Comparison of ENCODE assay signal across 24 cellular contexts in the genomic region with DNA sequence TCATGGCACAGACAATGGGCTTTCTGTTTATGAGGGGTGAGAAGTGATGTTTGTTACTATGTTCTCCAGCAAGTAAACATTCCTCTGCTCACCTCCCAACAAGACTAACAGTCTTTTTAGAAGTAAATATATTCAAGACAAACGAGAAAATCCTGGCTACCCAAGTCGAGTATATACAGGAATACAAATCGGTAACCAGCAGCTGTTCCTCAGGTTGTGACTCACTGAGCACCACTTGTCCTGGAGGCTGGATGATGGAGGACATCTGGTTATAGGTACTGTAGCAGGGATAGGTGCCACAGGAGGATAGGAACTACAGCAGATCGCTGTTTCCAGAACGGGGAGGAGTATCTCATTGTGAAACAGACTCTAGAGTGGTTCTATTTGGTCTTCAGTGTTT. TPM values are rescaled to one million over a fixed set of nuclear protein-coding genes. Genes with fewer than 3 reads are reported as not detected.
DNase-seq lines count a peak whose midpoint lies in the region; ATAC-seq, FAIRE-seq and TF ChIP-seq lines count a peak whose summit lies in the region.
"Had no signal": no experiment of that assay in that cellular context is flagged by ENCODE, and none has a peak within 500 bp of the region (broad histone marks: within the 10 kb centered on the region; RNA-seq: fewer than 3 reads in every experiment).

No MANE protein-coding gene starts in this region.

- CTCF ChIA-PET in activated CD8-positive, alpha-beta T cell treated with anti-CD3 and anti-CD28 coated beads for 36 hours (lab: Charles Lee), result no interaction called here
- CTCF ChIA-PET in activated CD8-positive, alpha-beta T cell treated with anti-CD3 and anti-CD28 coated beads, Interleukin-2, amount 10 ng/mL, durations not matched to agents 7 days and 5 days (lab: Charles Lee), result no interaction called here
- CTCF ChIA-PET in Caco-2 (lab: Charles Lee), result no interaction called here
- CTCF ChIA-PET in K562 (lab: Yijun Ruan, JAX; ENCODE audit: low intra/inter-chr PET ratio), result no interaction called here
- CTCF ChIA-PET in activated naive CD4-positive, alpha-beta T cell treated with anti-CD3 and anti-CD28 coated beads, Interleukin-2, amount 10 ng/mL, durations not matched to agents 7 days and 5 days (lab: Charles Lee), result no interaction called here

- peaks cover 35% of the 10 kb centered on the region for H3K36me3 Mint-ChIP-seq in activated CD8-positive, alpha-beta T cell treated with anti-CD3 and anti-CD28 coated beads for 36 hours (ENCODE audit: low read depth)
- peaks cover 57% of the 10 kb centered on the region for H3K36me3 Mint-ChIP-seq in activated CD8-positive, alpha-beta T cell treated with anti-CD3 and anti-CD28 coated beads, Interleukin-2, amount 10 ng/mL, durations not matched to agents 7 days and 5 days (ENCODE audit: low read depth)
- H3K36me3 Mint-ChIP-seq in Caco-2 (ENCODE audit: insufficient read depth, unreplicated experiment), result peaks cover 64% of the 10 kb centered on the region
- H3K36me3 Mint-ChIP-seq in activated naive CD4-positive, alpha-beta T cell treated with anti-CD3 and anti-CD28 coated beads, Interleukin-2, amount 10 ng/mL, durations not matched to agents 7 days and 5 days, result peaks cover 34% of the 10 kb centered on the region

- H3K9ac ChIP-seq in K562 (ENCODE audit: insufficient read depth in 1 of 2, low read depth in 2 of 2, low read length in 2 of 2), result no peak overlapping the region
- H3K9ac ChIP-seq: BLaER1 had no signal

- in situ Hi-C loops in K562 (cut with MboI), result no loop called here

- intact Hi-C loops in activated CD8-positive, alpha-beta T cell treated with anti-CD3 and anti-CD28 coated beads for 36 hours (cut with micrococcal nuclease), result loop anchor here (10.0 kb wide), 1 partner anchor 148 kb away; the partner anchor contains the start of gene AOC2
- intact Hi-C loops in Caco-2 (cut with micrococcal nuclease; ENCODE audit: unreplicated experiment) (no loop called here), K562 (cut with micrococcal nuclease) (no loop called here), prostate gland (cut with DNase I) (no loop called here)

- DNase-seq in activated CD8-positive, alpha-beta T cell treated with anti-CD3 and anti-CD28 coated beads for 36 hours, result no peak
- DNase-seq in activated CD8-positive, alpha-beta T cell treated with anti-CD3 and anti-CD28 coated beads, Interleukin-2, amount 10 ng/mL, durations not matched to agents 7 days and 5 days, result no peak
- DNase-seq in Caco-2 (no peak), K562 (ENCODE audit: extremely low read depth in 1 of 4, low spot score in 3 of 4) (no peak), prostate gland (ENCODE audit: low spot score) (peak; percentile 36), GOT3 (lab: John Stamatoyannopoulos, UW) (no peak)
- no peak for DNase-seq in activated naive CD4-positive, alpha-beta T cell treated with anti-CD3 and anti-CD28 coated beads, Interleukin-2, amount 10 ng/mL, durations not matched to agents 7 days and 5 days
- DNase-seq: CD4-positive, CD25-positive, alpha-beta regulatory T cell; COR-L47; DND-41; H7; KG1; MM.1S; NCI-H1092; NCI-H1417 treated with DMSO at 0.1 percent for 48 hours; NCI-H1694 treated with DMSO at 0.1 percent for 48 hours; NCI-H2081; NCI-H2227 treated with DMSO at 0.1 percent for 48 hours; NCI-H526 treated with DMSO at 0.1 percent for 48 hours; PC-9; RPMI8226; SHP77 had no signal

- no peak for TF ChIP-seq EP300 in K562 (IDR thresholded peaks at IDR 0.05; ENCODE audit: low read length)

- H3K36me3 ChIP-seq in Caco-2 (ENCODE audit: control insufficient read depth, insufficient read depth, low read length) (peaks cover 10% of the 10 kb centered on the region), K562 (ENCODE audit: control insufficient read depth, insufficient read depth, low read length) (peaks cover 63% of the 10 kb centered on the region), prostate gland (peaks cover 13 to 29% of the 10 kb centered on the region in 2 donors)

- FAIRE-seq in K562 (lab: Jason Lieb, UNC), result no peak
- FAIRE-seq: GM19239 had no signal

- ATAC-seq in activated CD8-positive, alpha-beta T cell treated with anti-CD3 and anti-CD28 coated beads for 36 hours, result no peak
- ATAC-seq in activated CD8-positive, alpha-beta T cell treated with anti-CD3 and anti-CD28 coated beads, Interleukin-2, amount 10 ng/mL, durations not matched to agents 7 days and 5 days, result no peak
- no peak for ATAC-seq in K562

- no peak overlapping the region for H3K4me3 Mint-ChIP-seq in activated CD8-positive, alpha-beta T cell treated with anti-CD3 and anti-CD28 coated beads for 36 hours
- H3K4me3 Mint-ChIP-seq in activated CD8-positive, alpha-beta T cell treated with anti-CD3 and anti-CD28 coated beads, Interleukin-2, amount 10 ng/mL, durations not matched to agents 7 days and 5 days, result no peak overlapping the region
- H3K4me3 Mint-ChIP-seq in Caco-2 (ENCODE audit: unreplicated experiment), result no peak overlapping the region
- H3K4me3 Mint-ChIP-seq in activated naive CD4-positive, alpha-beta T cell treated with anti-CD3 and anti-CD28 coated beads, Interleukin-2, amount 10 ng/mL, durations not matched to agents 7 days and 5 days, result no peak overlapping the region
- H3K4me3 Mint-ChIP-seq: CD4-positive, CD25-positive, alpha-beta regulatory T cell had no signal

- POLR2A ChIA-PET in activated CD8-positive, alpha-beta T cell treated with anti-CD3 and anti-CD28 coated beads for 36 hours (lab: Charles Lee), result interaction anchor here (0.8 kb wide), 1 partner anchor 11 kb away, joined by 3 read pairs; no protein-coding TSS in a partner anchor
- POLR2A ChIA-PET in activated CD8-positive, alpha-beta T cell treated with anti-CD3 and anti-CD28 coated beads, Interleukin-2, amount 10 ng/mL, durations not matched to agents 7 days and 5 days (lab: Charles Lee), result interaction anchor here (0.6 kb wide), 1 partner anchor 179 kb away, joined by 3 read pairs; no protein-coding TSS in a partner anchor
- POLR2A ChIA-PET in Caco-2 (lab: Charles Lee), result no interaction called here
- POLR2A ChIA-PET in K562 (lab: Yijun Ruan, JAX), result interaction anchor here (0.6 to 2.2 kb wide), 5 partner anchors 7 to 323 kb away, joined by 3 to 6 read pairs (median 3); no protein-coding TSS in a partner anchor

- TSS peak; percentile 23 for BruUV-seq in Caco-2 (replicated peaks; lab: Mats Ljungman, UMichigan)
- TSS peak; percentile 21 for BruUV-seq in K562 (replicated peaks; lab: Mats Ljungman, UMichigan)

- no peak overlapping the region for H3K27ac ChIP-seq in K562 (ENCODE audit: extremely low read depth, low read depth, low read length)
- H3K27ac ChIP-seq in prostate gland, result peak overlapping the region in 1 of 2 donors; percentile 57
- H3K27ac ChIP-seq: BLaER1, PC-9 had no signal

- 55% methylated on average over 5 of the region's 5 CpGs for WGBS in K562 (ENCODE audit: insufficient coverage, low coverage, missing lambda C conversion rate)
- WGBS in prostate gland, result 72% methylated on average over 5 of the region's 5 CpGs

- H3K9me3 Mint-ChIP-seq in activated CD8-positive, alpha-beta T cell treated with anti-CD3 and anti-CD28 coated beads for 36 hours, result no peaks in the 10 kb centered on the region
- no peaks in the 10 kb centered on the region for H3K9me3 Mint-ChIP-seq in activated CD8-positive, alpha-beta T cell treated with anti-CD3 and anti-CD28 coated beads, Interleukin-2, amount 10 ng/mL, durations not matched to agents 7 days and 5 days (ENCODE audit: insufficient read depth)
- no peaks in the 10 kb centered on the region for H3K9me3 Mint-ChIP-seq in Caco-2 (ENCODE audit: unreplicated experiment)
- H3K9me3 Mint-ChIP-seq in activated naive CD4-positive, alpha-beta T cell treated with anti-CD3 and anti-CD28 coated beads, Interleukin-2, amount 10 ng/mL, durations not matched to agents 7 days and 5 days, result no peaks in the 10 kb centered on the region
- H3K9me3 Mint-ChIP-seq: CD4-positive, CD25-positive, alpha-beta regulatory T cell had no signal

- TF ChIP-seq CTCF in activated CD8-positive, alpha-beta T cell treated with anti-CD3 and anti-CD28 coated beads for 36 hours (IDR thresholded peaks at IDR 0.05), result no peak
- TF ChIP-seq CTCF in Caco-2 (IDR thresholded peaks at IDR 0.05; ENCODE audit: insufficient read depth in 1 of 2, low read depth in 1 of 2, low read length in 1 of 2, severe bottlenecking in 1 of 2, unreplicated experiment in 1 of 2), result no peak
- no peak for TF ChIP-seq CTCF in K562 (IDR thresholded peaks at IDR 0.05 in 2 of 3, conservative IDR thresholded peaks at IDR 0.05 in 1 of 3; ENCODE audit: insufficient read depth in 2 of 3, low read depth in 1 of 3, low read length in 3 of 3)
- TF ChIP-seq CTCF in prostate gland (IDR thresholded peaks at IDR 0.05), result no peak

- peak overlapping the region; percentile 64 for H3K27ac Mint-ChIP-seq in activated CD8-positive, alpha-beta T cell treated with anti-CD3 and anti-CD28 coated beads for 36 hours
- no peak overlapping the region for H3K27ac Mint-ChIP-seq in activated CD8-positive, alpha-beta T cell treated with anti-CD3 and anti-CD28 coated beads, Interleukin-2, amount 10 ng/mL, durations not matched to agents 7 days and 5 days
- H3K27ac Mint-ChIP-seq in Caco-2 (ENCODE audit: unreplicated experiment), result no peak overlapping the region
- no peak overlapping the region for H3K27ac Mint-ChIP-seq in activated naive CD4-positive, alpha-beta T cell treated with anti-CD3 and anti-CD28 coated beads, Interleukin-2, amount 10 ng/mL, durations not matched to agents 7 days and 5 days

- no peaks in the 10 kb centered on the region for H3K27me3 Mint-ChIP-seq in activated CD8-positive, alpha-beta T cell treated with anti-CD3 and anti-CD28 coated beads for 36 hours
- no peaks in the 10 kb centered on the region for H3K27me3 Mint-ChIP-seq in activated CD8-positive, alpha-beta T cell treated with anti-CD3 and anti-CD28 coated beads, Interleukin-2, amount 10 ng/mL, durations not matched to agents 7 days and 5 days (ENCODE audit: low read depth)
- H3K27me3 Mint-ChIP-seq in Caco-2 (ENCODE audit: insufficient read depth, unreplicated experiment), result no peaks in the 10 kb centered on the region
- H3K27me3 Mint-ChIP-seq in activated naive CD4-positive, alpha-beta T cell treated with anti-CD3 and anti-CD28 coated beads, Interleukin-2, amount 10 ng/mL, durations not matched to agents 7 days and 5 days, result no peaks in the 10 kb centered on the region

- H3K9me1 ChIP-seq in K562 (ENCODE audit: control insufficient read depth, insufficient read depth, low read length), result no peaks in the 10 kb centered on the region

- H3K27me3 ChIP-seq in Caco-2 (replicated peaks; ENCODE audit: control insufficient read depth, insufficient read depth, low read length), result no peaks in the 10 kb centered on the region
- H3K27me3 ChIP-seq in K562 (ENCODE audit: control insufficient read depth in 2 of 2, insufficient read depth in 2 of 2, low read length in 2 of 2), result no peaks in the 10 kb centered on the region
- H3K27me3 ChIP-seq in prostate gland (replicated peaks; ENCODE audit: insufficient read depth), result no peaks in the 10 kb centered on the region
- H3K27me3 ChIP-seq: BLaER1 had no signal

- H4K20me1 ChIP-seq in K562 (replicated peaks; ENCODE audit: control insufficient read depth, insufficient read depth, low read length), result no peaks in the 10 kb centered on the region

- H3K4me2 ChIP-seq in K562 (ENCODE audit: insufficient read depth, low read length), result no peak overlapping the region
- H3K4me2 ChIP-seq: BLaER1, PC-9 had no signal

- TF ChIP-seq RAD21 in K562 (CRISPR knock-in tag; conservative IDR thresholded peaks at IDR 0.05 in 1 of 2, IDR thresholded peaks at IDR 0.05 in 1 of 2), result no peak

- H3K4me1 ChIP-seq in Caco-2, result peaks cover 8% of the 10 kb centered on the region; the same call in 1 of the 2 replicates
- peaks cover 0 to 8% of the 10 kb centered on the region in 2 experiments; a peak in 2 of 5 replicates for H3K4me1 ChIP-seq in K562 (replicated peaks in 1 of 2; ENCODE audit: control insufficient read depth in 2 of 2, insufficient read depth in 2 of 2, low read length in 2 of 2)
- peaks cover 5% of the 10 kb centered on the region for H3K4me1 ChIP-seq in prostate gland (replicated peaks)

- no peaks in the 10 kb centered on the region for H3K79me2 ChIP-seq in K562 (ENCODE audit: control insufficient read depth, insufficient read depth, low read length)

- no peak overlapping the region for H2AFZ ChIP-seq in K562 (ENCODE audit: low read depth, low read length)
- H2AFZ ChIP-seq: PC-9 had no signal

- H3K4me3 ChIP-seq in Caco-2 (ENCODE audit: low read depth, low read length), result no peak overlapping the region
- no peak overlapping the region for H3K4me3 ChIP-seq in K562
- H3K4me3 ChIP-seq in prostate gland, result no peak overlapping the region
- H3K4me3 ChIP-seq: BLaER1, PC-9 had no signal

- TF ChIP-seq POLR2A in K562 (conservative IDR thresholded peaks at IDR 0.05), result no peak
- no peak for TF ChIP-seq POLR2A in prostate gland (IDR thresholded peaks at IDR 0.05)

- H3K4me1 Mint-ChIP-seq in activated CD8-positive, alpha-beta T cell treated with anti-CD3 and anti-CD28 coated beads for 36 hours (ENCODE audit: low read depth), result peaks cover 8% of the 10 kb centered on the region
- H3K4me1 Mint-ChIP-seq in activated CD8-positive, alpha-beta T cell treated with anti-CD3 and anti-CD28 coated beads, Interleukin-2, amount 10 ng/mL, durations not matched to agents 7 days and 5 days (ENCODE audit: low read depth), result peaks cover 10% of the 10 kb centered on the region
- peaks cover 9% of the 10 kb centered on the region for H3K4me1 Mint-ChIP-seq in Caco-2 (ENCODE audit: low read depth, unreplicated experiment)
- peaks cover 8% of the 10 kb centered on the region for H3K4me1 Mint-ChIP-seq in activated naive CD4-positive, alpha-beta T cell treated with anti-CD3 and anti-CD28 coated beads, Interleukin-2, amount 10 ng/mL, durations not matched to agents 7 days and 5 days

- H3K9me3 ChIP-seq in Caco-2 (no peaks in the 10 kb centered on the region), K562 (replicated peaks; ENCODE audit: control insufficient read depth, insufficient read depth, low read depth, low read length) (no peaks in the 10 kb centered on the region), prostate gland (no peaks in the 10 kb centered on the region)
- H3K9me3 ChIP-seq: BLaER1 had no signal

RNA-seq across cellular contexts. Expression of gene RPL27, which starts 5.3 kb away (rescaled TPM):
- total RNA-seq in activated CD8-positive, alpha-beta T cell treated with anti-CD3 and anti-CD28 coated beads for 36 hours, result 1,000 to 10,000 TPM; 1,640 to 1,647 TPM
- total RNA-seq in activated CD8-positive, alpha-beta T cell treated with anti-CD3 and anti-CD28 coated beads, Interleukin-2, amount 10 ng/mL, durations not matched to agents 7 days and 5 days, result 100 to 1,000 TPM; 949 to 980 TPM
- total RNA-seq in Caco-2 (2022) (1,565 and 1,613 TPM in 2 replicates), K562 (2014; rRNA removed) (2,067 and 2,551 TPM in 2 replicates), K562 (2014; rRNA removed; fragmentation: Illumina TruSeq; extraction: Trizol) (2,142 and 2,848 TPM in 2 replicates), K562 (2015; rRNA removed; fragmentation: Illumina TruSeq; extraction: Trizol) (2,702 and 3,023 TPM in 2 replicates), K562 (2021) (1,539 and 1,728 TPM in 2 replicates), prostate gland (1,000 to 10,000 TPM in 1 of 2 donors, 100 to 1,000 TPM in 1; 571 to 1,082 TPM)
- 253 and 412 TPM in 2 replicates for total RNA-seq in K562 (2011; cell fraction: chromatin; rRNA removed; ENCODE audit: low replicate concordance)
- 1,095 and 1,098 TPM in 2 replicates for total RNA-seq in K562 (2011; cell fraction: nucleolus; rRNA removed)
- total RNA-seq in K562 (2011; cell fraction: nucleoplasm; rRNA removed), result 971 and 1,742 TPM in 2 replicates
- polyA plus RNA-seq in K562 (2011; rRNA removed) (5,002 and 6,155 TPM in 2 replicates), K562 (2014; fragmentation: Illumina TruSeq; extraction: Trizol) (4,115 and 4,591 TPM in 2 replicates), K562 (2014; fragmentation: Nextera tagmentation; extraction: Ambion mirVana) (1,000 to 10,000 TPM; 3,710 to 4,120 TPM), K562 (2014; rRNA removed) (3,174 and 4,926 TPM in 2 replicates)
- polyA plus RNA-seq in K562 (2011; cell fraction: cytosol; rRNA removed), result 2,939 and 4,172 TPM in 2 replicates
- 1,268 and 1,390 TPM in 2 replicates for polyA plus RNA-seq in K562 (2011; cell fraction: nucleus; rRNA removed)
- polyA plus RNA-seq in K562 (2012), result 3,200 and 4,932 TPM in 2 replicates
- 945 and 1,386 TPM in 2 replicates for polyA minus RNA-seq in K562 (2011; rRNA and poly(A)+ RNA removed)
- polyA minus RNA-seq in K562 (2011; cell fraction: cytosol; rRNA and poly(A)+ RNA removed), result 577 and 776 TPM in 2 replicates
- polyA minus RNA-seq in K562 (2011; cell fraction: nucleus; rRNA and poly(A)+ RNA removed), result 198 and 385 TPM in 2 replicates

RNA-seq across cellular contexts. Expression of gene RUNDC1, which starts 12.5 kb away (rescaled TPM):
- 10 to 100 TPM; 16.1 to 17.0 TPM for total RNA-seq in activated CD8-positive, alpha-beta T cell treated with anti-CD3 and anti-CD28 coated beads for 36 hours
- total RNA-seq in activated CD8-positive, alpha-beta T cell treated with anti-CD3 and anti-CD28 coated beads, Interleukin-2, amount 10 ng/mL, durations not matched to agents 7 days and 5 days, result 10 to 100 TPM; 16.2 to 16.8 TPM
- total RNA-seq in Caco-2 (2022) (17.6 and 18.2 TPM in 2 replicates), K562 (2014; rRNA removed) (9.4 and 12.0 TPM in 2 replicates), K562 (2014; rRNA removed; fragmentation: Illumina TruSeq; extraction: Trizol) (6.3 and 6.6 TPM in 2 replicates), K562 (2015; rRNA removed; fragmentation: Illumina TruSeq; extraction: Trizol) (9.0 and 9.4 TPM in 2 replicates), K562 (2021) (11.1 and 12.5 TPM in 2 replicates), prostate gland (10 to 100 TPM; 26.7 to 28.5 TPM)
- 45.7 and 57.8 TPM in 2 replicates for total RNA-seq in K562 (2011; cell fraction: chromatin; rRNA removed; ENCODE audit: low replicate concordance)
- 36.1 and 40.2 TPM in 2 replicates for total RNA-seq in K562 (2011; cell fraction: nucleolus; rRNA removed)
- 40.8 and 43.7 TPM in 2 replicates for total RNA-seq in K562 (2011; cell fraction: nucleoplasm; rRNA removed)
- polyA plus RNA-seq in K562 (2011; rRNA removed) (8.1 and 10.5 TPM in 2 replicates), K562 (2014; fragmentation: Illumina TruSeq; extraction: Trizol) (10.5 and 12.6 TPM in 2 replicates), K562 (2014; fragmentation: Nextera tagmentation; extraction: Ambion mirVana) (1 to 10 TPM; 3.4 to 3.6 TPM), K562 (2014; rRNA removed) (8.3 and 8.8 TPM in 2 replicates)
- polyA plus RNA-seq in K562 (2011; cell fraction: cytosol; rRNA removed), result 5.6 and 8.2 TPM in 2 replicates
- polyA plus RNA-seq in K562 (2011; cell fraction: nucleus; rRNA removed), result 7.3 and 11.3 TPM in 2 replicates
- polyA plus RNA-seq in K562 (2012), result 10.6 and 11.1 TPM in 2 replicates
- 12.3 and 18.9 TPM in 2 replicates for polyA minus RNA-seq in K562 (2011; rRNA and poly(A)+ RNA removed)
- polyA minus RNA-seq in K562 (2011; cell fraction: cytosol; rRNA and poly(A)+ RNA removed), result 4.2 and 8.2 TPM in 2 replicates
- 5.3 and 8.8 TPM in 2 replicates for polyA minus RNA-seq in K562 (2011; cell fraction: nucleus; rRNA and poly(A)+ RNA removed)

RNA-seq across cellular contexts. Expression of gene PTGES3L, which starts 13.0 kb away (rescaled TPM):
- total RNA-seq in activated CD8-positive, alpha-beta T cell treated with anti-CD3 and anti-CD28 coated beads for 36 hours, result 1 to 10 TPM; 2.2 to 2.8 TPM
- under 1 TPM; 0.37 to 0.86 TPM for total RNA-seq in activated CD8-positive, alpha-beta T cell treated with anti-CD3 and anti-CD28 coated beads, Interleukin-2, amount 10 ng/mL, durations not matched to agents 7 days and 5 days
- total RNA-seq in Caco-2 (2022) (1.1 and 1.2 TPM in 2 replicates), K562 (2014; rRNA removed) (6.0 and 12.2 TPM in 2 replicates), K562 (2014; rRNA removed; fragmentation: Illumina TruSeq; extraction: Trizol) (8.8 and 9.0 TPM in 2 replicates), K562 (2015; rRNA removed; fragmentation: Illumina TruSeq; extraction: Trizol) (6.8 and 7.8 TPM in 2 replicates), K562 (2021) (8.2 and 9.6 TPM in 2 replicates), prostate gland (1 to 10 TPM; 3.4 to 3.9 TPM)
- 29.7 and 49.0 TPM in 2 replicates for total RNA-seq in K562 (2011; cell fraction: chromatin; rRNA removed; ENCODE audit: low replicate concordance)
- 21.0 and 22.5 TPM in 2 replicates for total RNA-seq in K562 (2011; cell fraction: nucleolus; rRNA removed)
- 22.1 and 38.2 TPM in 2 replicates for total RNA-seq in K562 (2011; cell fraction: nucleoplasm; rRNA removed)
- polyA plus RNA-seq in K562 (2011; rRNA removed) (5.5 and 7.7 TPM in 2 replicates), K562 (2014; fragmentation: Illumina TruSeq; extraction: Trizol) (11.8 and 12.1 TPM in 2 replicates), K562 (2014; fragmentation: Nextera tagmentation; extraction: Ambion mirVana) (10 to 100 TPM; 11.5 to 16.0 TPM), K562 (2014; rRNA removed) (10.9 and 14.5 TPM in 2 replicates)
- polyA plus RNA-seq in K562 (2011; cell fraction: cytosol; rRNA removed), result 5.1 and 7.1 TPM in 2 replicates
- 8.0 and 9.9 TPM in 2 replicates for polyA plus RNA-seq in K562 (2011; cell fraction: nucleus; rRNA removed)
- polyA plus RNA-seq in K562 (2012), result 10.0 and 17.2 TPM in 2 replicates
- polyA minus RNA-seq in K562 (2011; rRNA and poly(A)+ RNA removed), result 5.8 and 9.6 TPM in 2 replicates
- 3.7 and 6.1 TPM in 2 replicates for polyA minus RNA-seq in K562 (2011; cell fraction: cytosol; rRNA and poly(A)+ RNA removed)
- polyA minus RNA-seq in K562 (2011; cell fraction: nucleus; rRNA and poly(A)+ RNA removed), result 6.6 and 7.0 TPM in 2 replicates
- polyA plus RNA-seq: CD4-positive, CD25-positive, alpha-beta regulatory T cell had no signal

RNA-seq across cellular contexts. Expression of gene IFI35, which starts 13.7 kb away (rescaled TPM):
- 10 to 100 TPM; 33.4 to 35.8 TPM for total RNA-seq in activated CD8-positive, alpha-beta T cell treated with anti-CD3 and anti-CD28 coated beads for 36 hours
- total RNA-seq in activated CD8-positive, alpha-beta T cell treated with anti-CD3 and anti-CD28 coated beads, Interleukin-2, amount 10 ng/mL, durations not matched to agents 7 days and 5 days, result 100 to 1,000 TPM; 107 to 110 TPM
- total RNA-seq in Caco-2 (2022), result 9.4 and 10.2 TPM in 2 replicates
- 4.9 and 13.4 TPM in 2 replicates for total RNA-seq in K562 (2011; cell fraction: chromatin; rRNA removed; ENCODE audit: low replicate concordance)
- total RNA-seq in K562 (2011; cell fraction: nucleolus; rRNA removed), result 12.0 and 15.2 TPM in 2 replicates
- total RNA-seq in K562 (2011; cell fraction: nucleoplasm; rRNA removed), result 8.1 and 8.3 TPM in 2 replicates
- 11.7 and 13.9 TPM in 2 replicates for total RNA-seq in K562 (2014; rRNA removed)
- total RNA-seq in K562 (2014; rRNA removed; fragmentation: Illumina TruSeq; extraction: Trizol), result 3.9 and 4.7 TPM in 2 replicates
- total RNA-seq in K562 (2015; rRNA removed; fragmentation: Illumina TruSeq; extraction: Trizol), result 8.4 and 9.4 TPM in 2 replicates
- 10.6 TPM in 2 replicates for total RNA-seq in K562 (2021)
- polyA plus RNA-seq in K562 (2011; rRNA removed), result 5.3 and 7.5 TPM in 2 replicates
- 8.4 and 15.8 TPM in 2 replicates for polyA plus RNA-seq in K562 (2011; cell fraction: cytosol; rRNA removed)
- 8.6 and 12.3 TPM in 2 replicates for polyA plus RNA-seq in K562 (2011; cell fraction: nucleus; rRNA removed)
- polyA plus RNA-seq in K562 (2012), result 16.2 and 33.1 TPM in 2 replicates
- 11.3 TPM in 2 replicates for polyA plus RNA-seq in K562 (2014; fragmentation: Illumina TruSeq; extraction: Trizol)
- 10 to 100 TPM in 1 of 2 experiments, 1 to 10 TPM in 1; 4.4 to 10.2 TPM for polyA plus RNA-seq in K562 (2014; fragmentation: Nextera tagmentation; extraction: Ambion mirVana)
- polyA plus RNA-seq in K562 (2014; rRNA removed), result 12.0 and 13.1 TPM in 2 replicates
- 2.5 and 4.1 TPM in 2 replicates for polyA minus RNA-seq in K562 (2011; rRNA and poly(A)+ RNA removed)
- 2.3 and 3.0 TPM in 2 replicates for polyA minus RNA-seq in K562 (2011; cell fraction: cytosol; rRNA and poly(A)+ RNA removed)
- polyA minus RNA-seq in K562 (2011; cell fraction: nucleus; rRNA and poly(A)+ RNA removed), result 3.2 and 3.3 TPM in 2 replicates
- total RNA-seq in prostate gland, result 10 to 100 TPM; 35.6 to 40.1 TPM

RNA-seq across cellular contexts. Expression of gene AARSD1, which starts 28.6 kb away (rescaled TPM):
- total RNA-seq in activated CD8-positive, alpha-beta T cell treated with anti-CD3 and anti-CD28 coated beads for 36 hours, result 10 to 100 TPM; 54.3 to 57.5 TPM
- 10 to 100 TPM; 37.6 to 38.3 TPM for total RNA-seq in activated CD8-positive, alpha-beta T cell treated with anti-CD3 and anti-CD28 coated beads, Interleukin-2, amount 10 ng/mL, durations not matched to agents 7 days and 5 days
- 69.0 and 76.2 TPM in 2 replicates for total RNA-seq in Caco-2 (2022)
- 277 and 420 TPM in 2 replicates for total RNA-seq in K562 (2011; cell fraction: chromatin; rRNA removed; ENCODE audit: low replicate concordance)
- 213 and 237 TPM in 2 replicates for total RNA-seq in K562 (2011; cell fraction: nucleolus; rRNA removed)
- total RNA-seq in K562 (2011; cell fraction: nucleoplasm; rRNA removed), result 221 and 229 TPM in 2 replicates
- 65.3 and 68.6 TPM in 2 replicates for total RNA-seq in K562 (2014; rRNA removed)
- total RNA-seq in K562 (2014; rRNA removed; fragmentation: Illumina TruSeq; extraction: Trizol), result 57.8 and 61.9 TPM in 2 replicates
- 56.9 and 57.4 TPM in 2 replicates for total RNA-seq in K562 (2015; rRNA removed; fragmentation: Illumina TruSeq; extraction: Trizol)
- total RNA-seq in K562 (2021), result 56.8 and 60.7 TPM in 2 replicates
- polyA plus RNA-seq in K562 (2011; rRNA removed), result 58.1 and 98.5 TPM in 2 replicates
- 45.3 and 56.2 TPM in 2 replicates for polyA plus RNA-seq in K562 (2011; cell fraction: cytosol; rRNA removed)
- polyA plus RNA-seq in K562 (2011; cell fraction: nucleus; rRNA removed), result 109 and 138 TPM in 2 replicates
- 59.7 and 71.1 TPM in 2 replicates for polyA plus RNA-seq in K562 (2012)
- polyA plus RNA-seq in K562 (2014; fragmentation: Illumina TruSeq; extraction: Trizol), result 67.8 and 75.1 TPM in 2 replicates
- polyA plus RNA-seq in K562 (2014; fragmentation: Nextera tagmentation; extraction: Ambion mirVana), result 10 to 100 TPM; 51.7 to 91.5 TPM
- polyA plus RNA-seq in K562 (2014; rRNA removed), result 96.2 and 97.9 TPM in 2 replicates
- 52.6 and 91.8 TPM in 2 replicates for polyA minus RNA-seq in K562 (2011; rRNA and poly(A)+ RNA removed)
- 19.5 and 27.7 TPM in 2 replicates for polyA minus RNA-seq in K562 (2011; cell fraction: cytosol; rRNA and poly(A)+ RNA removed)
- polyA minus RNA-seq in K562 (2011; cell fraction: nucleus; rRNA and poly(A)+ RNA removed), result 52.2 and 56.8 TPM in 2 replicates
- 10 to 100 TPM; 34.2 to 48.4 TPM for total RNA-seq in prostate gland
